Comparison of ENCODE assay signal across 9 cellular contexts in genomic region chr2:288002-288742, GRCh38. TPM values are rescaled to one million over a fixed set of nuclear protein-coding genes. Genes with fewer than 3 reads are reported as not detected.
A peak's percentile ranks its signal among the peaks of the same experiment; 100 is the strongest.
DNase-seq lines count a peak whose midpoint lies in the region; ATAC-seq and TF ChIP-seq lines count a peak whose summit lies in the region.
"Had no signal": no experiment of that assay in that cellular context is flagged by ENCODE, and none has a peak within 500 bp of the region (broad histone marks: within the 10 kb centered on the region; RNA-seq: fewer than 3 reads in every experiment).

Gene ALKAL2 (minus strand): TSS chr2:288091. CDS start chr2:287835, 256 bp downstream.

- no peak within 1 kb of the TSS for H3K27ac Mint-ChIP-seq in naive thymus-derived CD4-positive, alpha-beta T cell

- H3K27me3 ChIP-seq in BJ (ENCODE audit: control insufficient read depth, insufficient read depth, low read length) (peaks cover 8% of the 10 kb centered on the region), HUES64 (ENCODE audit: insufficient read depth, low read length) (peaks cover 86% of the 10 kb centered on the region)
- H3K27me3 ChIP-seq in effector memory CD4-positive, alpha-beta T cell (replicated peaks; ENCODE audit: control insufficient read depth, insufficient read depth, low read length, poor library complexity, severe bottlenecking), result peaks cover 24% of the 10 kb centered on the region
- H3K27me3 ChIP-seq in naive thymus-derived CD4-positive, alpha-beta T cell (ENCODE audit: control insufficient read depth in 2 of 2, insufficient read depth in 2 of 2, low read length in 2 of 2), result peaks cover 2 to 8% of the 10 kb centered on the region in 2 donors

- under 1% methylated on average over 115 of the region's 115 CpGs for WGBS in HUES64

- ATAC-seq in naive thymus-derived CD4-positive, alpha-beta T cell, result no peak
- ATAC-seq in HG03097 (IDR thresholded peaks at IDR 0.05; ENCODE audit: low FRiP score, unreplicated experiment), result no peak
- no peak for ATAC-seq in GM18861 (IDR thresholded peaks at IDR 0.05; ENCODE audit: unreplicated experiment)

- intact Hi-C loops in naive thymus-derived CD4-positive, alpha-beta T cell (cut with micrococcal nuclease), result no loop called here

- H3K9me3 ChIP-seq in HUES64 (ENCODE audit: insufficient read depth, low read depth, low read length), result no peaks in the 10 kb centered on the region
- no peaks in the 10 kb centered on the region for H3K9me3 ChIP-seq in effector memory CD4-positive, alpha-beta T cell (ENCODE audit: control insufficient read depth, low read length)
- no peaks in the 10 kb centered on the region for H3K9me3 ChIP-seq in naive thymus-derived CD4-positive, alpha-beta T cell (ENCODE audit: control insufficient read depth in 2 of 3, low read length in 3 of 3)

- DNase-seq in BJ (ENCODE audit: low read depth) (no peak), GM19240 (ENCODE audit: insufficient read length, low spot score) (no peak)
- DNase-seq in effector memory CD4-positive, alpha-beta T cell, result no peak
- peak in 1 of 9 donors; percentile 10 for DNase-seq in naive thymus-derived CD4-positive, alpha-beta T cell
- DNase-seq in effector CD8-positive, alpha-beta T cell (lab: John Stamatoyannopoulos, UW), result no peak

- peaks cover 0 to 4% (median 0%) of the 10 kb centered on the region in 5 donors for H3K36me3 Mint-ChIP-seq in naive thymus-derived CD4-positive, alpha-beta T cell

- TF ChIP-seq CTCF in BJ (IDR thresholded peaks at IDR 0.05; ENCODE audit: insufficient read depth, low read depth, low read length), result no peak

- H3K4me3 ChIP-seq in BJ (ENCODE audit: low read depth, low read length), result peak within 1 kb of the TSS; percentile 18
- peak within 1 kb of the TSS; percentile 60 for H3K4me3 ChIP-seq in HUES64 (ENCODE audit: low read length)
- H3K4me3 ChIP-seq in effector memory CD4-positive, alpha-beta T cell (ENCODE audit: insufficient read depth, low read depth, low read length, poor library complexity, severe bottlenecking), result peak within 1 kb of the TSS; percentile 34
- H3K4me3 ChIP-seq in naive thymus-derived CD4-positive, alpha-beta T cell (ENCODE audit: low read length), result no peak within 1 kb of the TSS

- peaks cover 23 to 52% (median 34%) of the 10 kb centered on the region in 5 donors for H3K27me3 Mint-ChIP-seq in naive thymus-derived CD4-positive, alpha-beta T cell

- peaks cover 0 to 16% (median 8%) of the 10 kb centered on the region in 7 donors for H3K4me1 Mint-ChIP-seq in naive thymus-derived CD4-positive, alpha-beta T cell

- POLR2A ChIA-PET in BJ (lab: Charles Lee), result no interaction called here
- POLR2A ChIA-PET in naive thymus-derived CD4-positive, alpha-beta T cell (lab: Charles Lee), result no interaction called here

- CTCF ChIA-PET in BJ (lab: Yijun Ruan, JAX), result interaction anchor here (0.6 to 3.4 kb wide), 7 partner anchors 16 to 116 kb away, joined by 3 to 31 read pairs (median 5); no protein-coding TSS in a partner anchor
- CTCF ChIA-PET in naive thymus-derived CD4-positive, alpha-beta T cell (lab: Charles Lee), result interaction anchor here (2.2 kb wide), 1 partner anchor 269 kb away, joined by 5 read pairs; no protein-coding TSS in a partner anchor

- 0 out of 2 replicates have a peak, but pooled peaks cover 2% of the 10 kb centered on the region for H3K36me3 ChIP-seq in BJ (ENCODE audit: control insufficient read depth, insufficient read depth, low read length)
- no peaks in the 10 kb centered on the region for H3K36me3 ChIP-seq in HUES64 (ENCODE audit: insufficient read depth, low read length)
- no peaks in the 10 kb centered on the region for H3K36me3 ChIP-seq in effector memory CD4-positive, alpha-beta T cell (ENCODE audit: control insufficient read depth, insufficient read depth, low read length)
- no peaks in the 10 kb centered on the region for H3K36me3 ChIP-seq in naive thymus-derived CD4-positive, alpha-beta T cell (ENCODE audit: control insufficient read depth in 2 of 3, insufficient read depth in 3 of 3, low read length in 3 of 3)

- no peak within 1 kb of the TSS; the same call in 1 of the 2 replicates for H3K27ac ChIP-seq in HUES64 (ENCODE audit: low read depth, low read length)
- H3K27ac ChIP-seq in effector memory CD4-positive, alpha-beta T cell (ENCODE audit: insufficient read depth, low read length, poor library complexity, severe bottlenecking), result no peak within 1 kb of the TSS
- no peak within 1 kb of the TSS for H3K27ac ChIP-seq in naive thymus-derived CD4-positive, alpha-beta T cell (ENCODE audit: low read depth, low read length)

- H3K9ac ChIP-seq in HUES64 (ENCODE audit: low read depth, low read length), result no peak within 1 kb of the TSS; the same call in 1 of the 2 replicates

- H3K9me3 Mint-ChIP-seq in naive thymus-derived CD4-positive, alpha-beta T cell, result no peaks in the 10 kb centered on the region

- H3K4me1 ChIP-seq in HUES64 (ENCODE audit: insufficient read depth, low read length), result peaks cover 39% of the 10 kb centered on the region
- peaks cover 18% of the 10 kb centered on the region for H3K4me1 ChIP-seq in effector memory CD4-positive, alpha-beta T cell (ENCODE audit: control insufficient read depth, insufficient read depth, low read length, poor library complexity, severe bottlenecking)
- peaks cover 10 to 12% of the 10 kb centered on the region in 2 donors for H3K4me1 ChIP-seq in naive thymus-derived CD4-positive, alpha-beta T cell (ENCODE audit: control insufficient read depth in 2 of 2, insufficient read depth in 2 of 2, low read length in 2 of 2)

- H3K4me3 Mint-ChIP-seq in naive thymus-derived CD4-positive, alpha-beta T cell, result peak within 1 kb of the TSS in 8 of 10 donors; percentile 44 to 90 (median 62)

RNA-seq across cellular contexts. Expression of gene ALKAL2, which starts in this region (rescaled TPM):
- not detected in 2 replicates for polyA plus RNA-seq in BJ (2011; rRNA removed)
- polyA minus RNA-seq in BJ (2011; rRNA and poly(A)+ RNA removed), result not detected in 2 replicates
- 4.0 TPM for polyA plus RNA-seq in HUES64 (2013, experiment 1 of 2)
- polyA plus RNA-seq in HUES64 (2013, experiment 2 of 2), result 7.2 TPM
- under 1 TPM in 1 of 5 experiments, not detected in 4; 0.49 TPM for total RNA-seq in naive thymus-derived CD4-positive, alpha-beta T cell
- under 1 TPM in 1 of 2 donors, not detected in 1; 0.18 TPM for polyA plus RNA-seq in naive thymus-derived CD4-positive, alpha-beta T cell
- total RNA-seq: activated CD8-positive, alpha-beta memory T cell treated with anti-CD3 and anti-CD28 coated beads for 36 hours had no signal
